Comparison of ENCODE assay signal across 21 cellular contexts in the genomic region with DNA sequence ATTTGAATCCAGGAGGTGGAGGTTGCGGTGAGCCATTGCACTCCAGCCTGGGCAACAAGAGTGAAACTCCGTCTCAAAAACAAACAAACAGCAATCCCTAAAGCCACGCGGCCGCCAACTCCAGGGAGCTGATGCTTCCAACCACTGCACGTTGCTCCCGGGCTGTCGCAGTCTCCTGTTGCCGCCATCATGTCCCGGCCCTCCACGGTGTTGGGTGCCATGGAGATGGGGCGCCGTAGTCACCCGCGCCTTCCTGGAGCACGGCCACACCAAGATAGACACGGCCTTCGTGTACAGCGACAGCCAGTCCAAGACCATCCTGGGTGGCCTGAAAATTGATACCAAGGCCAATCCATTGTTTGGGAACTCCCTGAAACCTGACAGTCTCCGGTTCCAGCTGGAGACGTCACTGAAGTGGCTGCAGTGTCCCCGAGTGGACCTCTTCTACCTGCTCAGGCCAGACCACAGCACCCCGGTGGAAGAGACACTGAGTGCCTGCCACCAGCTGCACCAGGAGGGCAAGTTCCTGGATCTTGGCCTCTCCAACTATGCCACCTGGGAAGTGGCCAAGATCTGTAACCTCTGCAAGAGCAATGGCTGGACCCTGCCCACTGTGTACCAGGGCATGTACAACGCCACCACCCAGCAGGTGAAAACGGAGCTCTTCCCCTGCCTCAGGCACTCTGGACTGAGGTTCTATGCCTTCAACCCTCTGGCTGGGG. TPM values are rescaled to one million over a fixed set of nuclear protein-coding genes. Genes with fewer than 3 reads are reported as not detected.
A peak's percentile ranks its signal among the peaks of the same experiment; 100 is the strongest.
DNase-seq lines count a peak whose midpoint lies in the region; ATAC-seq lines count a peak whose summit lies in the region.
"Had no signal": no experiment of that assay in that cellular context is flagged by ENCODE, and none has a peak within 500 bp of the region (broad histone marks: within the 10 kb centered on the region; RNA-seq: fewer than 3 reads in every experiment).

No MANE protein-coding gene starts in this region.

- no peaks in the 10 kb centered on the region for H3K4me1 ChIP-seq in HUES64 (ENCODE audit: insufficient read depth, low read length)
- no peaks in the 10 kb centered on the region for H3K4me1 ChIP-seq in trophoblast cell (ENCODE audit: control insufficient read depth in 1 of 2, insufficient read depth in 2 of 2, low read length in 2 of 2)

- H3K4me3 ChIP-seq in HUES64 (ENCODE audit: low read length), result no peak overlapping the region
- no peak overlapping the region for H3K4me3 ChIP-seq in trophoblast cell (ENCODE audit: low read depth, low read length)
- H3K4me3 ChIP-seq: GM23248, PC-9, SJSA1 had no signal

- peaks cover 12% of the 10 kb centered on the region for H3K4me1 Mint-ChIP-seq in T-helper 2 cell treated with Interferon-gamma antibody and Interleukin-4, amounts not matched to agents 5 μg/mL and 100 μg/mL, for 36 hours (ENCODE audit: low read depth)
- H3K4me1 Mint-ChIP-seq: B cell had no signal

- peaks cover 34% of the 10 kb centered on the region for H3K36me3 Mint-ChIP-seq in T-helper 2 cell treated with Interferon-gamma antibody and Interleukin-4, amounts not matched to agents 5 μg/mL and 100 μg/mL, for 36 hours (ENCODE audit: low read depth)

- no peak overlapping the region for H3K14ac ChIP-seq in trophoblast cell (ENCODE audit: low read length)

- no peak overlapping the region for H2BK12ac ChIP-seq in trophoblast cell (ENCODE audit: low read length)

- no peak overlapping the region for H3K18ac ChIP-seq in trophoblast cell (ENCODE audit: low read length)

- no peaks in the 10 kb centered on the region for H3K79me2 ChIP-seq in trophoblast cell (ENCODE audit: control insufficient read depth, insufficient read depth, low read length, poor library complexity)

- no peak overlapping the region for H3K9ac ChIP-seq in HUES64 (ENCODE audit: low read depth, low read length)
- H3K9ac ChIP-seq in trophoblast cell (ENCODE audit: low read length), result peak overlapping the region; percentile 63
- H3K9ac ChIP-seq: GM23248 had no signal

- no peak overlapping the region for H4K8ac ChIP-seq in trophoblast cell (ENCODE audit: low read depth, low read length)

- H3K27ac ChIP-seq in HUES64 (ENCODE audit: low read depth, low read length) (peak overlapping the region; percentile 24; the same call in 1 of the 2 replicates), trophoblast cell (ENCODE audit: low read depth, low read length) (no peak overlapping the region)
- H3K27ac ChIP-seq: 22Rv1, GM23248, PC-9, SJSA1 had no signal

- H2BK5ac ChIP-seq in trophoblast cell (ENCODE audit: low read depth, low read length, poor library complexity), result no peak overlapping the region

- no peaks in the 10 kb centered on the region for H3K9me3 Mint-ChIP-seq in T-helper 2 cell treated with Interferon-gamma antibody and Interleukin-4, amounts not matched to agents 5 μg/mL and 100 μg/mL, for 36 hours

- H2AFZ ChIP-seq in trophoblast cell (ENCODE audit: insufficient read depth, low read length, poor library complexity), result no peak overlapping the region
- H2AFZ ChIP-seq: GM23248, PC-9 had no signal

- H2BK120ac ChIP-seq in trophoblast cell (ENCODE audit: insufficient read depth, low read length, poor library complexity), result no peak overlapping the region

- H2AK5ac ChIP-seq in trophoblast cell (ENCODE audit: low read length), result no peak overlapping the region

- H3K9me3 ChIP-seq in HUES64 (ENCODE audit: insufficient read depth, low read depth, low read length), result no peaks in the 10 kb centered on the region
- peaks cover 2% of the 10 kb centered on the region for H3K9me3 ChIP-seq in trophoblast cell (ENCODE audit: insufficient read depth, low read depth, low read length)
- H3K9me3 ChIP-seq: SJSA1 had no signal

- H3K23ac ChIP-seq in trophoblast cell (ENCODE audit: low read length), result peak overlapping the region; percentile 46

- H3K27ac Mint-ChIP-seq in T-helper 2 cell treated with Interferon-gamma antibody and Interleukin-4, amounts not matched to agents 5 μg/mL and 100 μg/mL, for 36 hours, result peak overlapping the region; percentile 55
- H3K27ac Mint-ChIP-seq: B cell had no signal

- intact Hi-C loops in left ventricle myocardium superior (cut with micrococcal nuclease), result no loop called here

- peaks cover 97% of the 10 kb centered on the region for H3K36me3 ChIP-seq in HUES64 (ENCODE audit: insufficient read depth, low read length)
- peaks cover 19 to 28% of the 10 kb centered on the region in 2 experiments for H3K36me3 ChIP-seq in trophoblast cell (ENCODE audit: control insufficient read depth in 1 of 2, insufficient read depth in 2 of 2, low read length in 2 of 2)

- no peak overlapping the region for H3K4ac ChIP-seq in trophoblast cell (ENCODE audit: low read depth, low read length)

- H4K91ac ChIP-seq in trophoblast cell (ENCODE audit: low read depth, low read length), result no peak overlapping the region

- 97% methylated on average over 24 of the region's 25 CpGs for WGBS in HUES64
- no CpG with 5 or more reads among the region's 25 CpGs for WGBS in trophoblast cell (ENCODE audit: extremely low coverage, insufficient coverage, insufficient read length)

- H3K4me3 Mint-ChIP-seq in T-helper 2 cell treated with Interferon-gamma antibody and Interleukin-4, amounts not matched to agents 5 μg/mL and 100 μg/mL, for 36 hours, result no peak overlapping the region
- H3K4me3 Mint-ChIP-seq: B cell had no signal

- ATAC-seq in left ventricle myocardium superior (peak; percentile 75), GM21576 (IDR thresholded peaks at IDR 0.05; ENCODE audit: unreplicated experiment) (no peak), HG02885 (IDR thresholded peaks at IDR 0.05; ENCODE audit: poor library complexity, unreplicated experiment) (no peak)

- H3K27me3 Mint-ChIP-seq in T-helper 2 cell treated with Interferon-gamma antibody and Interleukin-4, amounts not matched to agents 5 μg/mL and 100 μg/mL, for 36 hours (ENCODE audit: low read depth), result no peaks in the 10 kb centered on the region
- H3K27me3 Mint-ChIP-seq: B cell had no signal

- DNase-seq in T-helper 2 cell treated with Interferon-gamma antibody and Interleukin-4, amounts not matched to agents 5 μg/mL and 100 μg/mL, for 36 hours (ENCODE audit: low spot score), result no peak
- DNase-seq in T-helper 2 cell (no peak), left ventricle myocardium superior (peak; percentile 38), trophoblast cell (no peak), NCI-H128 (lab: John Stamatoyannopoulos, UW; ENCODE audit: unreplicated experiment) (no peak)
- DNase-seq: COR-L47, DMS 273 treated with DMSO at 0.1 percent for 48 hours, DND-41, GM23248, IMR-90, Karpas-422, NCI-H1436, NCI-H2029, NCI-H526, PC-9 had no signal

- H3K27me3 ChIP-seq in HUES64 (ENCODE audit: insufficient read depth, low read length) (no peaks in the 10 kb centered on the region), trophoblast cell (ENCODE audit: insufficient read depth, low read length) (no peaks in the 10 kb centered on the region)
- H3K27me3 ChIP-seq: SJSA1 had no signal

- H3K79me1 ChIP-seq in trophoblast cell (ENCODE audit: low read length), result no peaks in the 10 kb centered on the region

- no peak overlapping the region for H3K4me2 ChIP-seq in trophoblast cell (ENCODE audit: low read length)
- H3K4me2 ChIP-seq: PC-9 had no signal

- no peak overlapping the region for H4K12ac ChIP-seq in trophoblast cell (ENCODE audit: low read depth, low read length)

RNA-seq across cellular contexts. Expression of a gene that starts 32.6 kb away (rescaled TPM):
- 196 TPM for polyA plus RNA-seq in HUES64 (2013, experiment 1 of 2)
- polyA plus RNA-seq in HUES64 (2013, experiment 2 of 2), result 188 TPM
- 123 TPM for total RNA-seq in left ventricle myocardium superior
- polyA plus RNA-seq in trophoblast cell (2013), result 142 and 143 TPM in 2 replicates
